Comparison of ENCODE assay signal across 16 cellular contexts in genomic region chr5:153159611-153160010, GRCh38.
DNase-seq lines count a peak whose midpoint lies in the region; TF ChIP-seq lines count a peak whose summit lies in the region.
"Had no signal": no experiment of that assay in that cellular context is flagged by ENCODE, and none has a peak within 500 bp of the region (broad histone marks: within the 10 kb centered on the region; RNA-seq: fewer than 3 reads in every experiment).

No MANE protein-coding gene starts in this region.

- CTCF ChIA-PET in A673 (lab: Charles Lee) = no interaction called here

- H3K9me3 ChIP-seq in A673 (ENCODE audit: low read depth, low read length, poor library complexity, severe bottlenecking) (no peaks in the 10 kb centered on the region), ovary (no peaks in the 10 kb centered on the region)
- H3K9me3 ChIP-seq: heart left ventricle, SJCRH30 had no signal

- intact Hi-C loops in A673 (cut with micrococcal nuclease; ENCODE audit: unreplicated experiment) (no loop called here), ovary (cut with DNase I) (loop anchor here in 1 of 4 donors (10.0 kb wide), 1 partner anchor 605 kb away; no protein-coding TSS in a partner anchor)

- TF ChIP-seq EP300 in ovary (IDR thresholded peaks at IDR 0.05) = no peak

- H3K4me3 ChIP-seq in A673 (ENCODE audit: low read depth, low read length, poor library complexity, severe bottlenecking) (no peak overlapping the region), astrocyte of the spinal cord (ENCODE audit: low read depth, low read length) (no peak overlapping the region), ovary (no peak overlapping the region)
- H3K4me3 ChIP-seq: heart left ventricle, SJCRH30 had no signal

- H3K36me3 ChIP-seq in A673 (ENCODE audit: insufficient read depth, low read length, poor library complexity, severe bottlenecking) (no peaks in the 10 kb centered on the region), ovary (no peaks in the 10 kb centered on the region)
- H3K36me3 ChIP-seq: heart left ventricle, SJCRH30 had no signal

- H3K27ac ChIP-seq in A673 (ENCODE audit: low read depth, low read length, poor library complexity, severe bottlenecking) (no peak overlapping the region), ovary (no peak overlapping the region)
- H3K27ac ChIP-seq: heart left ventricle, SJCRH30 had no signal

- H3K27ac Mint-ChIP-seq in nephron progenitor cell = no peak overlapping the region
- H3K27ac Mint-ChIP-seq: activated CD4-positive, alpha-beta T cell treated with anti-CD3 and anti-CD28 coated beads, Interleukin-2, amount 10 ng/mL, durations not matched to agents 24 days and 14 days; activated naive CD4-positive, alpha-beta T cell treated with anti-CD3 and anti-CD28 coated beads, Interleukin-2, amount 10 ng/mL, durations not matched to agents 7 days and 5 days; effector memory CD8-positive, alpha-beta T cell had no signal

- H3K27me3 Mint-ChIP-seq in nephron progenitor cell (ENCODE audit: low read depth, poor library complexity) = no peaks in the 10 kb centered on the region
- H3K27me3 Mint-ChIP-seq: activated CD4-positive, alpha-beta T cell treated with anti-CD3 and anti-CD28 coated beads, Interleukin-2, amount 10 ng/mL, durations not matched to agents 24 days and 14 days; activated naive CD4-positive, alpha-beta T cell treated with anti-CD3 and anti-CD28 coated beads, Interleukin-2, amount 10 ng/mL, durations not matched to agents 7 days and 5 days; effector memory CD8-positive, alpha-beta T cell had no signal

- no peak for TF ChIP-seq POLR2A in ovary (IDR thresholded peaks at IDR 0.05)

- 40 to 65% (median 46%) methylated on average over 3 of the region's 3 CpGs for WGBS in ovary, 3 donors

- BruUV-seq in A673 (replicated peaks; lab: Mats Ljungman, UMichigan) = no TSS peak

- H3K27me3 ChIP-seq in A673 (replicated peaks; ENCODE audit: insufficient read depth, low read depth, low read length, poor library complexity) = no peaks in the 10 kb centered on the region
- H3K27me3 ChIP-seq in ovary = no peaks in the 10 kb centered on the region
- H3K27me3 ChIP-seq: heart left ventricle, SJCRH30 had no signal

- DNase-seq in A673 (ENCODE audit: low spot score) = peak; percentile 7
- peak; percentile 32 for DNase-seq in GM04504 (ENCODE audit: low read depth)
- peak; percentile 66 for DNase-seq in astrocyte of the spinal cord (ENCODE audit: low read depth, low spot score)
- peak; percentile 23 for DNase-seq in iris pigment epithelial cell (ENCODE audit: low read depth)
- no peak for DNase-seq in nephron progenitor cell
- no peak for DNase-seq in cerebellum (ENCODE audit: low spot score)
- no peak for DNase-seq in D341Med (ENCODE audit: low spot score)
- DNase-seq in ovary = no peak
- DNase-seq: activated CD4-positive, alpha-beta T cell treated with anti-CD3 and anti-CD28 coated beads, Interleukin-2, amount 10 ng/mL, durations not matched to agents 24 days and 14 days; activated naive CD4-positive, alpha-beta T cell treated with anti-CD3 and anti-CD28 coated beads, Interleukin-2, amount 10 ng/mL, durations not matched to agents 7 days and 5 days; effector memory CD8-positive, alpha-beta T cell; heart left ventricle; left cardiac atrium; NCI-H1092 treated with DMSO at 0.1 percent for 48 hours; SJCRH30; stimulated activated naive CD4-positive, alpha-beta T cell treated with Interleukin-2 at 50 U/mL for 16 hours had no signal

- TF ChIP-seq CTCF in A673 (conservative IDR thresholded peaks at IDR 0.05; ENCODE audit: low read depth, low read length) = no peak
- no peak for TF ChIP-seq CTCF in astrocyte of the spinal cord (IDR thresholded peaks at IDR 0.05; ENCODE audit: low read depth, low read length)
- TF ChIP-seq CTCF in nephron progenitor cell (IDR thresholded peaks at IDR 0.05) = no peak
- no peak for TF ChIP-seq CTCF in ovary (IDR thresholded peaks at IDR 0.05)

- no peak overlapping the region for H3K4me3 Mint-ChIP-seq in nephron progenitor cell
- H3K4me3 Mint-ChIP-seq: activated CD4-positive, alpha-beta T cell treated with anti-CD3 and anti-CD28 coated beads, Interleukin-2, amount 10 ng/mL, durations not matched to agents 24 days and 14 days; activated naive CD4-positive, alpha-beta T cell treated with anti-CD3 and anti-CD28 coated beads, Interleukin-2, amount 10 ng/mL, durations not matched to agents 7 days and 5 days; effector memory CD8-positive, alpha-beta T cell had no signal

- no peaks in the 10 kb centered on the region for H3K36me3 Mint-ChIP-seq in nephron progenitor cell (ENCODE audit: low read depth)
- H3K36me3 Mint-ChIP-seq: activated naive CD4-positive, alpha-beta T cell treated with anti-CD3 and anti-CD28 coated beads, Interleukin-2, amount 10 ng/mL, durations not matched to agents 7 days and 5 days had no signal

- H3K4me1 ChIP-seq in A673 (ENCODE audit: insufficient read depth, low read length, poor library complexity, severe bottlenecking) (no peaks in the 10 kb centered on the region), ovary (ENCODE audit: insufficient read depth) (no peaks in the 10 kb centered on the region)
- H3K4me1 ChIP-seq: heart left ventricle, SJCRH30 had no signal

- in situ Hi-C loops in astrocyte of the spinal cord (cut with HindIII; ENCODE audit: low sequenced_read_pairs) = no loop called here

- POLR2A ChIA-PET in A673 (lab: Charles Lee; ENCODE audit: low non-redundant PET) = no interaction called here

- H3K9me3 Mint-ChIP-seq in nephron progenitor cell = no peaks in the 10 kb centered on the region

- H3K4me1 Mint-ChIP-seq in nephron progenitor cell = no peaks in the 10 kb centered on the region
- H3K4me1 Mint-ChIP-seq: activated CD4-positive, alpha-beta T cell treated with anti-CD3 and anti-CD28 coated beads, Interleukin-2, amount 10 ng/mL, durations not matched to agents 24 days and 14 days; activated naive CD4-positive, alpha-beta T cell treated with anti-CD3 and anti-CD28 coated beads, Interleukin-2, amount 10 ng/mL, durations not matched to agents 7 days and 5 days had no signal

Comparison
In these comparisons a context has a peak if more than half of its experiments do, and no peak if none do; other contexts are left out.
1. DNase-seq: peak in A673 (single experiment), GM04504 (single experiment), astrocyte of the spinal cord (single experiment) and iris pigment epithelial cell (single experiment); none in nephron progenitor cell (single experiment), cerebellum (single experiment), D341Med (single experiment) and ovary (0 of 5).